ENCODE assay signal across 23 cellular contexts in genomic region chr11:73113426-73113825, GRCh38.
"Had no signal": no experiment of that assay in that cellular context is flagged by ENCODE, and none has a peak within 500 bp of the region (broad histone marks: within the 10 kb centered on the region; RNA-seq: fewer than 3 reads in every experiment).

No MANE protein-coding gene starts in this region.

- FAIRE-seq: endothelial cell of umbilical vein, urothelium cell line had no signal

- DNase-seq: dermis blood vessel endothelial cell; effector memory CD4-positive, alpha-beta T cell; gastrocnemius medialis; head of caudate nucleus; left cardiac atrium; left lung; nucleus accumbens; stimulated activated CD4-positive, alpha-beta T cell treated with anti-CD3 and anti-CD28 coated beads, Interleukin-12 subunit alpha, Interleukin-12 subunit beta, amount 100 ng/mL, for 4 hours; stimulated activated CD4-positive, alpha-beta T cell treated with anti-CD3 and anti-CD28 coated beads, Interleukin-1b, Interleukin-23, amount 100 ng/mL, for 48 hours; stimulated activated CD4-positive, alpha-beta T cell treated with anti-CD3 and anti-CD28 coated beads, Interleukin-4, amount 100 ng/mL, for 1 hour; stimulated activated CD8-positive, alpha-beta memory T cell treated with anti-CD3 and anti-CD28 coated beads, Interleukin-4, amount 100 ng/mL, for 48 hours; stimulated activated naive CD4-positive, alpha-beta T cell treated with Interleukin-2 at 50 U/mL for 16 hours; stomach; thyroid gland had no signal

- H3K4me2 ChIP-seq: smooth muscle cell had no signal

- H3K4me1 ChIP-seq: gastrocnemius medialis, prostate gland, right atrium auricular region, stomach, thyroid gland had no signal

- H3K36me3 ChIP-seq: gastrocnemius medialis, prostate gland, thyroid gland had no signal

- H3K27ac Mint-ChIP-seq: nephron had no signal

- H3K4me3 Mint-ChIP-seq: nephron, type B pancreatic cell had no signal

- H3K4me1 Mint-ChIP-seq: nephron had no signal

- H3K4me3 ChIP-seq: coronary artery, gastrocnemius medialis, left lung, prostate gland, right atrium auricular region, smooth muscle cell, stomach, thyroid gland had no signal

- H3K27me3 ChIP-seq: gastrocnemius medialis, left lung, right atrium auricular region, stomach, thyroid gland had no signal

- H3K9me3 ChIP-seq: gastrocnemius medialis, prostate gland, right atrium auricular region, stomach, thyroid gland had no signal

- H3K27ac ChIP-seq: coronary artery, gastrocnemius medialis, left lung, prostate gland, right atrium auricular region, stomach, thyroid gland had no signal

- ATAC-seq: gastrocnemius medialis, left cardiac atrium, sciatic nerve had no signal

- H3K27me3 Mint-ChIP-seq: type B pancreatic cell had no signal
